1 cellular context compared by ENCODE assay signal in genomic region chr15:89088605-89089315, GRCh38.
TF ChIP-seq lines count a peak whose summit lies in the region.

No MANE protein-coding gene starts in this region.

TF ChIP-seq in HepG2, 621 proteins besides CTCF, POLR2A, EP300 and RAD21 (continued from another document):
- TF ChIP-seq, protein P1, sequence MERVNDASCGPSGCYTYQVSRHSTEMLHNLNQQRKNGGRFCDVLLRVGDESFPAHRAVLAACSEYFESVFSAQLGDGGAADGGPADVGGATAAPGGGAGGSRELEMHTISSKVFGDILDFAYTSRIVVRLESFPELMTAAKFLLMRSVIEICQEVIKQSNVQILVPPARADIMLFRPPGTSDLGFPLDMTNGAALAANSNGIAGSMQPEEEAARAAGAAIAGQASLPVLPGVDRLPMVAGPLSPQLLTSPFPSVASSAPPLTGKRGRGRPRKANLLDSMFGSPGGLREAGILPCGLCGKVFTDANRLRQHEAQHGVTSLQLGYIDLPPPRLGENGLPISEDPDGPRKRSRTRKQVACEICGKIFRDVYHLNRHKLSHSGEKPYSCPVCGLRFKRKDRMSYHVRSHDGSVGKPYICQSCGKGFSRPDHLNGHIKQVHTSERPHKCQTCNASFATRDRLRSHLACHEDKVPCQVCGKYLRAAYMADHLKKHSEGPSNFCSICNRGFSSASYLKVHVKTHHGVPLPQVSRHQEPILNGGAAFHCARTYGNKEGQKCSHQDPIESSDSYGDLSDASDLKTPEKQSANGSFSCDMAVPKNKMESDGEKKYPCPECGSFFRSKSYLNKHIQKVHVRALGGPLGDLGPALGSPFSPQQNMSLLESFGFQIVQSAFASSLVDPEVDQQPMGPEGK (CRISPR knock-in tag; IDR thresholded peaks at IDR 0.05): no peak
- TF ChIP-seq NFRKB (IDR thresholded peaks at IDR 0.05) (no peak), UBTF (CRISPR knock-in tag; IDR thresholded peaks at IDR 0.05) (peak; percentile 44; the same call in 1 of the 2 replicates), SAP130 (CRISPR knock-in tag; IDR thresholded peaks at IDR 0.05; ENCODE audit: low read depth) (peak; percentile 68), NFE2L1 (CRISPR knock-in tag; IDR thresholded peaks at IDR 0.05; ENCODE audit: borderline replicate concordance) (no peak), ZBTB25 (CRISPR knock-in tag; IDR thresholded peaks at IDR 0.05) (no peak), TBX3 (IDR thresholded peaks at IDR 0.05; ENCODE audit: borderline replicate concordance) (no peak), ZNF776 (CRISPR knock-in tag; IDR thresholded peaks at IDR 0.05) (0 out of 2 replicates have a peak, but pooled peaks have one; percentile 49), RBFOX2 (IDR thresholded peaks at IDR 0.05; ENCODE audit: low read depth, low read length) (peak; percentile 44), THAP9 (CRISPR knock-in tag; IDR thresholded peaks at IDR 0.05; ENCODE audit: borderline replicate concordance) (no peak; the same call in 1 of the 2 replicates), ZBTB3 (CRISPR knock-in tag; IDR thresholded peaks at IDR 0.05; ENCODE audit: borderline replicate concordance, low read depth) (no peak), ARNT2 (CRISPR knock-in tag; IDR thresholded peaks at IDR 0.05; ENCODE audit: low read depth) (0 out of 2 replicates have a peak, but pooled peaks have one; percentile 27), SNAI1 (CRISPR knock-in tag; IDR thresholded peaks at IDR 0.05; ENCODE audit: borderline replicate concordance) (0 out of 2 replicates have a peak, but pooled peaks have one; percentile 47), AGO2 (optimal IDR thresholded peaks at IDR 0.05; ENCODE audit: low read depth, low read length) (peak; percentile 70), HNF4G (IDR thresholded peaks at IDR 0.05; ENCODE audit: borderline replicate concordance, low read depth, low read length) (no peak), HNF4G (CRISPR knock-in tag; IDR thresholded peaks at IDR 0.05; ENCODE audit: borderline replicate concordance, low read depth) (0 out of 2 replicates have a peak, but pooled peaks have one; percentile 42), ZNF83 (CRISPR knock-in tag; IDR thresholded peaks at IDR 0.05; ENCODE audit: borderline replicate concordance) (peak; percentile 29; the same call in 1 of the 2 replicates)
- TF ChIP-seq, protein P2, sequence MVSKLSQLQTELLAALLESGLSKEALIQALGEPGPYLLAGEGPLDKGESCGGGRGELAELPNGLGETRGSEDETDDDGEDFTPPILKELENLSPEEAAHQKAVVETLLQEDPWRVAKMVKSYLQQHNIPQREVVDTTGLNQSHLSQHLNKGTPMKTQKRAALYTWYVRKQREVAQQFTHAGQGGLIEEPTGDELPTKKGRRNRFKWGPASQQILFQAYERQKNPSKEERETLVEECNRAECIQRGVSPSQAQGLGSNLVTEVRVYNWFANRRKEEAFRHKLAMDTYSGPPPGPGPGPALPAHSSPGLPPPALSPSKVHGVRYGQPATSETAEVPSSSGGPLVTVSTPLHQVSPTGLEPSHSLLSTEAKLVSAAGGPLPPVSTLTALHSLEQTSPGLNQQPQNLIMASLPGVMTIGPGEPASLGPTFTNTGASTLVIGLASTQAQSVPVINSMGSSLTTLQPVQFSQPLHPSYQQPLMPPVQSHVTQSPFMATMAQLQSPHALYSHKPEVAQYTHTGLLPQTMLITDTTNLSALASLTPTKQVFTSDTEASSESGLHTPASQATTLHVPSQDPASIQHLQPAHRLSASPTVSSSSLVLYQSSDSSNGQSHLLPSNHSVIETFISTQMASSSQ (IDR thresholded peaks at IDR 0.05; ENCODE audit: low read depth): no peak
- TF ChIP-seq, protein P2 (CRISPR knock-in tag; IDR thresholded peaks at IDR 0.05; ENCODE audit: borderline replicate concordance): 0 out of 2 replicates have a peak, but pooled peaks have one; percentile 5
- TF ChIP-seq, protein P3, sequence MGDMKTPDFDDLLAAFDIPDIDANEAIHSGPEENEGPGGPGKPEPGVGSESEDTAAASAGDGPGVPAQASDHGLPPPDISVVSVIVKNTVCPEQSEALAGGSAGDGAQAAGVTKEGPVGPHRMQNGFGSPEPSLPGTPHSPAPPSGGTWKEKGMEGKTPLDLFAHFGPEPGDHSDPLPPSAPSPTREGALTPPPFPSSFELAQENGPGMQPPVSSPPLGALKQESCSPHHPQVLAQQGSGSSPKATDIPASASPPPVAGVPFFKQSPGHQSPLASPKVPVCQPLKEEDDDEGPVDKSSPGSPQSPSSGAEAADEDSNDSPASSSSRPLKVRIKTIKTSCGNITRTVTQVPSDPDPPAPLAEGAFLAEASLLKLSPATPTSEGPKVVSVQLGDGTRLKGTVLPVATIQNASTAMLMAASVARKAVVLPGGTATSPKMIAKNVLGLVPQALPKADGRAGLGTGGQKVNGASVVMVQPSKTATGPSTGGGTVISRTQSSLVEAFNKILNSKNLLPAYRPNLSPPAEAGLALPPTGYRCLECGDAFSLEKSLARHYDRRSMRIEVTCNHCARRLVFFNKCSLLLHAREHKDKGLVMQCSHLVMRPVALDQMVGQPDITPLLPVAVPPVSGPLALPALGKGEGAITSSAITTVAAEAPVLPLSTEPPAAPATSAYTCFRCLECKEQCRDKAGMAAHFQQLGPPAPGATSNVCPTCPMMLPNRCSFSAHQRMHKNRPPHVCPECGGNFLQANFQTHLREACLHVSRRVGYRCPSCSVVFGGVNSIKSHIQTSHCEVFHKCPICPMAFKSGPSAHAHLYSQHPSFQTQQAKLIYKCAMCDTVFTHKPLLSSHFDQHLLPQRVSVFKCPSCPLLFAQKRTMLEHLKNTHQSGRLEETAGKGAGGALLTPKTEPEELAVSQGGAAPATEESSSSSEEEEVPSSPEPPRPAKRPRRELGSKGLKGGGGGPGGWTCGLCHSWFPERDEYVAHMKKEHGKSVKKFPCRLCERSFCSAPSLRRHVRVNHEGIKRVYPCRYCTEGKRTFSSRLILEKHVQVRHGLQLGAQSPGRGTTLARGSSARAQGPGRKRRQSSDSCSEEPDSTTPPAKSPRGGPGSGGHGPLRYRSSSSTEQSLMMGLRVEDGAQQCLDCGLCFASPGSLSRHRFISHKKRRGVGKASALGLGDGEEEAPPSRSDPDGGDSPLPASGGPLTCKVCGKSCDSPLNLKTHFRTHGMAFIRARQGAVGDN (CRISPR knock-in tag; IDR thresholded peaks at IDR 0.05): peak; percentile 68
